Comparison of ENCODE assay signal across 32 cellular contexts in the genomic region with DNA sequence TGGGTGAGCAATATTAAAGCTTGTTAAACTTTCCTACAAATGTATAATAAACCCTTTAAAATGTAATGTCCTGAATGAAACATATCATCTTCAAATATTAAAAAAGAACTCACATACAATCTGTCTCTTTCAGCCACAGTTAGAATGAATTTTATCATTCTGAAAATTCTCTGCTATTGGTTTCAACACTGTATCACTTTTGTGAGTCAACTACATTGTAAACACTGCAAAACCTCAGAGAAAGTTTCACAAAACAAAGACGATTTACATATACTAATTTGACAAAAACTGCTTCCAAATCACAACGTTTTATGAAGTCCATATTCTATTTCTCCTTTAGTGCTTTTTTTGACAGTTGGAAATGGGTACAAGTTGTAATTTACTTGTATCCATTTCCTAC.
"Had no signal": no experiment of that assay in that cellular context is flagged by ENCODE, and none has a peak within 500 bp of the region (broad histone marks: within the 10 kb centered on the region; RNA-seq: fewer than 3 reads in every experiment).

No MANE protein-coding gene starts in this region.

- H3K36me3 ChIP-seq: gastroesophageal sphincter, heart right ventricle, prostate gland, right atrium auricular region, sigmoid colon, spleen, tibial artery had no signal

- H3K4me3 ChIP-seq: gastroesophageal sphincter, heart right ventricle, lung, mucosa of descending colon, prostate gland, right atrium auricular region, sigmoid colon, spleen, testis, tibial artery had no signal

- H3K27ac Mint-ChIP-seq: immature natural killer cell; memory B cell; naive B cell; natural killer cell treated with Interleukin-12 subunit alpha and Interleukin-12 subunit beta and Interleukin-15 and Interleukin-18, amount 100 ng/mL, for 72 hours; stimulated activated memory B cell treated with anti-CD40 and anti-IgM and Interleukin-4, amounts not matched to agents 10 μg/mL and 1 μg/mL and 100 μg/mL, for 72 hours; type B pancreatic cell had no signal

- H3K27me3 ChIP-seq: dorsolateral prefrontal cortex, foreskin keratinocyte, gastroesophageal sphincter, heart right ventricle, right atrium auricular region, sigmoid colon, spleen, testis, tibial artery had no signal

- H3K9me3 Mint-ChIP-seq: mesothelial cell of epicardium, type B pancreatic cell had no signal

- H3K4me1 Mint-ChIP-seq: immature natural killer cell; memory B cell; naive B cell; stimulated activated memory B cell treated with anti-CD40 and anti-IgM and Interleukin-4, amounts not matched to agents 10 μg/mL and 1 μg/mL and 100 μg/mL, for 72 hours had no signal

- H3K4me3 Mint-ChIP-seq: immature natural killer cell; memory B cell; mesothelial cell of epicardium; naive B cell; natural killer cell treated with Interleukin-12 subunit alpha and Interleukin-12 subunit beta and Interleukin-15 and Interleukin-18, amount 100 ng/mL, for 72 hours; stimulated activated memory B cell treated with anti-CD40 and anti-IgM and Interleukin-4, amounts not matched to agents 10 μg/mL and 1 μg/mL and 100 μg/mL, for 72 hours; type B pancreatic cell had no signal

- DNase-seq: dorsolateral prefrontal cortex; effector CD4-positive, alpha-beta T cell; foreskin keratinocyte; heart right ventricle; hippocampal formation; immature natural killer cell; islet precursor cell; kidney glomerular epithelial cell; left colon; left ventricle myocardium superior; mucosa of descending colon; naive B cell; nucleus accumbens; sigmoid colon; spleen; stimulated activated CD4-positive, alpha-beta T cell treated with anti-CD3 and anti-CD28 coated beads, Interleukin-4, amount 100 ng/mL, for 4 hours; stimulated activated naive CD8-positive, alpha-beta T cell treated with anti-CD3 and anti-CD28 coated beads, Interleukin-15, Interleukin-2, amounts not matched to agents 100 U/mL and 50 U/mL, for 24 hours; substantia nigra; testis; tibial artery had no signal

- FAIRE-seq: colon had no signal

- H3K9me3 ChIP-seq: gastroesophageal sphincter, heart right ventricle, mucosa of descending colon, prostate gland, right atrium auricular region, sigmoid colon, spleen, testis, tibial artery had no signal

- H3K36me3 Mint-ChIP-seq: immature natural killer cell; memory B cell; mesothelial cell of epicardium; naive B cell; natural killer cell treated with Interleukin-12 subunit alpha and Interleukin-12 subunit beta and Interleukin-15 and Interleukin-18, amount 100 ng/mL, for 72 hours; stimulated activated memory B cell treated with anti-CD40 and anti-IgM and Interleukin-4, amounts not matched to agents 10 μg/mL and 1 μg/mL and 100 μg/mL, for 72 hours had no signal

- H3K27ac ChIP-seq: epithelial cell of prostate, foreskin keratinocyte, gastroesophageal sphincter, heart right ventricle, prostate gland, right atrium auricular region, sigmoid colon, spleen, tibial artery had no signal

- H3K27me3 Mint-ChIP-seq: memory B cell; naive B cell; natural killer cell treated with Interleukin-12 subunit alpha and Interleukin-12 subunit beta and Interleukin-15 and Interleukin-18, amount 100 ng/mL, for 72 hours; stimulated activated memory B cell treated with anti-CD40 and anti-IgM and Interleukin-4, amounts not matched to agents 10 μg/mL and 1 μg/mL and 100 μg/mL, for 72 hours; type B pancreatic cell had no signal

- H3K4me1 ChIP-seq: foreskin keratinocyte, gastroesophageal sphincter, prostate gland, right atrium auricular region, sigmoid colon, spleen, testis, tibial artery had no signal

- ATAC-seq: esophagus mucosa; foreskin keratinocyte; gastroesophageal sphincter; heart right ventricle; left colon; left ventricle myocardium superior; mucosa of descending colon; natural killer cell treated with Interleukin-12 subunit alpha and Interleukin-12 subunit beta and Interleukin-15 and Interleukin-18, amount 100 ng/mL, for 72 hours; stimulated activated memory B cell treated with anti-CD40 and anti-IgM and Interleukin-4, amounts not matched to agents 10 μg/mL and 1 μg/mL and 100 μg/mL, for 72 hours; stimulated activated naive CD8-positive, alpha-beta T cell treated with anti-CD3 and anti-CD28 coated beads, Interleukin-15, Interleukin-2, amounts not matched to agents 100 U/mL and 50 U/mL, for 24 hours had no signal
